Comparison of ENCODE assay signal across 8 cellular contexts in the genomic region with DNA sequence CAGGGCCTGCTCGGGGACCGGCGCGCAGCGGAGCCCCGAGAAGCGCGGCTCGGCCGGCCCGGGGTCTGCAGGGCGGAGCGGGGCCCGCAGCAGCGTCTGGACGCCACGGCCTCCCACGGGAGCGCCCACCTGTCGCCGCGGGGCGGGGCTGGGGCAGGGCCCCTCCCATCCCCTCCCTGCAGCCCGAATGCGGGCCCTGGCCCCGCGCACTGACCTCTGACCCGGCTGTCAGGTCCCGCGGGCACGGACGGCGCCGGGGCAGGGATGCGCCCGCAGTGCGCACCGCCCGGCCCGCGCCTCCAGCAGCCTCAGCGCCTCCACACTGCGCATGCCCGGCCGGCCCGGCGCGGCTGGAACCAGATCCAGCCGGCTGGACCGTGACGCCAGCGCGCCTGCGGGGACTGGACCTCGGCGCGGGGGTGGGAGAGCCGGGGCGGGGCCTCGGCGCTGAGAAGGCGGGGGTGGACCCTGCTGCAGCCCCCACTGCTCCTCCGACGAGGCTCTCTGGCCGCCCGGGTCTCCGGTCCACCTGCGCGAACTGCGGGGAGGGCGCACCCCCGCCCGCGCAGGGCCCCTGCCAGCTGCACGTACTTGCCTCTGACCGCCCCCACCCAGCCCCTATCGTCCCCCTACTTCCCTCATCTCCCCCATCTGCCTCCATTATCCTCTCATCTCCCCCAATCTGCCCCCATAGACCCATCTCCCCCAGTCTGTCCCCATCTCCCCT. TPM values are rescaled to one million over a fixed set of nuclear protein-coding genes. Genes with fewer than 3 reads are reported as not detected.
DNase-seq lines count a peak whose midpoint lies in the region; ATAC-seq and TF ChIP-seq lines count a peak whose summit lies in the region.

No MANE protein-coding gene starts in this region.

- H3K27ac ChIP-seq in mesenchymal stem cell (ENCODE audit: low read length, poor library complexity, severe bottlenecking) = peak overlapping the region; percentile 90

- peaks cover 52% of the 10 kb centered on the region for H3K79me1 ChIP-seq in mesenchymal stem cell (replicated peaks; ENCODE audit: low read length, poor library complexity, severe bottlenecking)

- H2BK12ac ChIP-seq in mesenchymal stem cell (ENCODE audit: low read length in 2 of 2) = peak overlapping the region in 1 of 2 experiments; percentile 35

- peak overlapping the region; percentile 92 for H4K8ac ChIP-seq in mesenchymal stem cell (ENCODE audit: low read length)

- no peaks in the 10 kb centered on the region for H3K9me3 Mint-ChIP-seq in effector memory CD8-positive, alpha-beta T cell

- ATAC-seq in GM19023 (IDR thresholded peaks at IDR 0.05; ENCODE audit: unreplicated experiment) = peak; percentile 49
- ATAC-seq in HG03175 (IDR thresholded peaks at IDR 0.05; ENCODE audit: unreplicated experiment) = peak; percentile 55
- peak; percentile 79 for ATAC-seq in effector memory CD8-positive, alpha-beta T cell (replicated peaks)

- H3K9me3 ChIP-seq in mesenchymal stem cell (ENCODE audit: control insufficient read depth, low read length) = no peaks in the 10 kb centered on the region

- peaks cover 2% of the 10 kb centered on the region for H3K36me3 Mint-ChIP-seq in effector memory CD8-positive, alpha-beta T cell (ENCODE audit: insufficient read depth)

- H2AFZ ChIP-seq in mesenchymal stem cell (ENCODE audit: low read depth, low read length) = peak overlapping the region; percentile 24

- peak overlapping the region; percentile 83 for H2BK120ac ChIP-seq in mesenchymal stem cell (ENCODE audit: low read depth, low read length)

- H2AK5ac ChIP-seq in mesenchymal stem cell (ENCODE audit: low read length, severe bottlenecking) = no peak overlapping the region

- H3K4ac ChIP-seq in mesenchymal stem cell (ENCODE audit: low read depth in 1 of 2, low read length in 2 of 2) = peak overlapping the region in 1 of 2 experiments; percentile 88

- H2BK5ac ChIP-seq in mesenchymal stem cell (ENCODE audit: low read depth, low read length, poor library complexity, severe bottlenecking) = peak overlapping the region; percentile 85

- H3K36me3 ChIP-seq in mesenchymal stem cell (ENCODE audit: control insufficient read depth in 1 of 2, insufficient read depth in 2 of 2, low read depth in 1 of 2, low read length in 2 of 2) = peaks cover 15 to 37% of the 10 kb centered on the region in 2 experiments

- under 1% methylated on average over 58 of the region's 77 CpGs for WGBS in mesenchymal stem cell

- peak overlapping the region; percentile 82 to 86 for H3K27ac Mint-ChIP-seq in effector memory CD8-positive, alpha-beta T cell

- peak overlapping the region; percentile 95 for H2BK15ac ChIP-seq in mesenchymal stem cell (ENCODE audit: low read depth, poor library complexity, severe bottlenecking)

- H3K27me3 Mint-ChIP-seq in effector memory CD8-positive, alpha-beta T cell = no peaks in the 10 kb centered on the region

- H4K91ac ChIP-seq in mesenchymal stem cell (ENCODE audit: low read length) = peak overlapping the region; percentile 77

- H3K4me2 ChIP-seq in mesenchymal stem cell (ENCODE audit: low read length, poor library complexity, severe bottlenecking) = peak overlapping the region; percentile 95

- H3K23ac ChIP-seq in mesenchymal stem cell (ENCODE audit: low read length in 2 of 2) = no peak overlapping the region

- peaks cover 32 to 39% of the 10 kb centered on the region in 2 donors for H3K4me1 Mint-ChIP-seq in effector memory CD8-positive, alpha-beta T cell (ENCODE audit: low read depth in 2 of 2)

- no peaks in the 10 kb centered on the region for H3K27me3 ChIP-seq in mesenchymal stem cell (ENCODE audit: control insufficient read depth in 1 of 2, insufficient read depth in 1 of 2, low read length in 2 of 2)

- peaks cover 26% of the 10 kb centered on the region for H3K4me1 ChIP-seq in mesenchymal stem cell (ENCODE audit: control insufficient read depth, insufficient read depth, low read depth, low read length)

- TF ChIP-seq CTCF in AG10803 (conservative IDR thresholded peaks at IDR 0.05; ENCODE audit: low read length) = no peak

- DNase-seq in AG10803 (ENCODE audit: low read depth) (peak; percentile 82), NCI-H69 (lab: John Stamatoyannopoulos, UW) (peak; percentile 95), mesenchymal stem cell (peak; percentile 87)
- peak; percentile 94 for DNase-seq in activated CD8-positive, alpha-beta memory T cell treated with anti-CD3 and anti-CD28 coated beads for 24 hours
- DNase-seq in effector memory CD8-positive, alpha-beta T cell = peak; percentile 70 to 79 (median 78)
- peak; percentile 71 to 84 (median 76) for DNase-seq in stimulated activated CD4-positive, alpha-beta T cell treated with anti-CD3 and anti-CD28 coated beads, TNF-alpha, amount 100 ng/mL, for 48 hours (ENCODE audit: low read depth in 3 of 3)

- peak overlapping the region; percentile 84 to 97 for H3K18ac ChIP-seq in mesenchymal stem cell (ENCODE audit: low read depth in 1 of 2, low read length in 2 of 2)

- peak overlapping the region; percentile 91 for H3K9ac ChIP-seq in mesenchymal stem cell (ENCODE audit: low read length)

- H3K4me3 ChIP-seq in AG10803 (ENCODE audit: low read length) = peak overlapping the region; percentile 67
- peak overlapping the region; percentile 78 to 80 for H3K4me3 ChIP-seq in mesenchymal stem cell (ENCODE audit: insufficient read depth in 1 of 2, low read depth in 1 of 2, low read length in 2 of 2)

- H3K14ac ChIP-seq in mesenchymal stem cell (ENCODE audit: low read length in 2 of 2) = no peak overlapping the region

- H3K4me3 Mint-ChIP-seq in effector memory CD8-positive, alpha-beta T cell = peak overlapping the region; percentile 80 to 82

RNA-seq across cellular contexts. Expression of a gene that starts 16.1 kb away (rescaled TPM):
- 0.36 TPM for polyA plus RNA-seq in mesenchymal stem cell (2013, experiment 1 of 2)
- 0.40 TPM for polyA plus RNA-seq in mesenchymal stem cell (2013, experiment 2 of 2)

RNA-seq across cellular contexts. Expression of a gene that starts 45.2 kb away (rescaled TPM):
- polyA plus RNA-seq in mesenchymal stem cell (2013, experiment 1 of 2) = not detected
- not detected for polyA plus RNA-seq in mesenchymal stem cell (2013, experiment 2 of 2)

RNA-seq across cellular contexts. Expression of a gene that starts 52.9 kb away (rescaled TPM):
- polyA plus RNA-seq in mesenchymal stem cell (2013, experiment 1 of 2) = 6.3 TPM
- polyA plus RNA-seq in mesenchymal stem cell (2013, experiment 2 of 2) = 5.9 TPM

RNA-seq across cellular contexts. Expression of a gene that starts 59.7 kb away (rescaled TPM):
- 3.9 TPM for polyA plus RNA-seq in mesenchymal stem cell (2013, experiment 1 of 2)
- 4.0 TPM for polyA plus RNA-seq in mesenchymal stem cell (2013, experiment 2 of 2)

Comparison
In these comparisons a context has a peak if more than half of its experiments do, and no peak if none do; other contexts are left out.
1. Peak in every context shown above with its lines: DNase-seq, ATAC-seq, H3K4me3 ChIP-seq and H3K27ac ChIP-seq.